18 cellular contexts compared by ENCODE assay signal in genomic region chr16:87658564-87659225, GRCh38. TPM values are rescaled to one million over a fixed set of nuclear protein-coding genes. Genes with fewer than 3 reads are reported as not detected.
"Had no signal": no experiment of that assay in that cellular context is flagged by ENCODE, and none has a peak within 500 bp of the region (broad histone marks: within the 10 kb centered on the region; RNA-seq: fewer than 3 reads in every experiment).

No MANE protein-coding gene starts in this region.

- H3K9me3 Mint-ChIP-seq: activated B cell treated with CpG ODN at 0.5 μM for 24 hours; activated CD4-positive, alpha-beta T cell treated with anti-CD3 and anti-CD28 coated beads, Interleukin-2, amount 10 ng/mL, durations not matched to agents 24 days and 14 days; activated naive CD8-positive, alpha-beta T cell treated with anti-CD3 and anti-CD28 coated beads, Interleukin-2, amount 10 ng/mL, durations not matched to agents 7 days and 5 days had no signal

- H3K27me3 Mint-ChIP-seq: activated CD4-positive, alpha-beta T cell treated with anti-CD3 and anti-CD28 coated beads, Interleukin-2, amount 10 ng/mL, durations not matched to agents 24 days and 14 days had no signal

- H3K4me3 Mint-ChIP-seq: activated B cell treated with CpG ODN at 0.5 μM for 24 hours; activated CD4-positive, alpha-beta T cell treated with anti-CD3 and anti-CD28 coated beads, Interleukin-2, amount 10 ng/mL, durations not matched to agents 24 days and 14 days; activated CD8-positive, alpha-beta T cell treated with anti-CD3 and anti-CD28 coated beads, Interleukin-2, amount 10 ng/mL, durations not matched to agents 7 days and 5 days; activated naive CD8-positive, alpha-beta T cell treated with anti-CD3 and anti-CD28 coated beads, Interleukin-2, amount 10 ng/mL, durations not matched to agents 7 days and 5 days; immature natural killer cell had no signal

- H3K4me1 Mint-ChIP-seq: activated B cell treated with CpG ODN at 0.5 μM for 24 hours; activated CD4-positive, alpha-beta T cell treated with anti-CD3 and anti-CD28 coated beads, Interleukin-2, amount 10 ng/mL, durations not matched to agents 24 days and 14 days; immature natural killer cell had no signal

- H3K27ac Mint-ChIP-seq: activated B cell treated with CpG ODN at 0.5 μM for 24 hours; activated CD4-positive, alpha-beta T cell treated with anti-CD3 and anti-CD28 coated beads, Interleukin-2, amount 10 ng/mL, durations not matched to agents 24 days and 14 days; activated CD8-positive, alpha-beta T cell treated with anti-CD3 and anti-CD28 coated beads, Interleukin-2, amount 10 ng/mL, durations not matched to agents 7 days and 5 days; activated naive CD8-positive, alpha-beta T cell treated with anti-CD3 and anti-CD28 coated beads, Interleukin-2, amount 10 ng/mL, durations not matched to agents 7 days and 5 days; immature natural killer cell had no signal

- H3K36me3 Mint-ChIP-seq: activated naive CD8-positive, alpha-beta T cell treated with anti-CD3 and anti-CD28 coated beads, Interleukin-2, amount 10 ng/mL, durations not matched to agents 7 days and 5 days; immature natural killer cell had no signal

- ATAC-seq: activated CD8-positive, alpha-beta T cell treated with anti-CD3 and anti-CD28 coated beads, Interleukin-2, amount 10 ng/mL, durations not matched to agents 7 days and 5 days; psoas muscle; right lobe of liver; upper lobe of right lung had no signal

- DNase-seq: activated B cell treated with CpG ODN at 0.5 μM for 24 hours; activated CD4-positive, alpha-beta T cell treated with anti-CD3 and anti-CD28 coated beads, Interleukin-2, amount 10 ng/mL, durations not matched to agents 24 days and 14 days; activated CD8-positive, alpha-beta memory T cell treated with anti-CD3 and anti-CD28 coated beads, Interleukin-2, amount 50 U/mL, for 4 hours; activated CD8-positive, alpha-beta T cell treated with anti-CD3 and anti-CD28 coated beads, Interleukin-2, amount 10 ng/mL, durations not matched to agents 7 days and 5 days; activated naive CD4-positive, alpha-beta T cell; activated naive CD8-positive, alpha-beta T cell treated with anti-CD3 and anti-CD28 coated beads, Interleukin-2, amount 10 ng/mL, durations not matched to agents 7 days and 5 days; cortex of kidney; effector CD4-positive, alpha-beta T cell; foreskin keratinocyte; head of caudate nucleus; immature natural killer cell; psoas muscle; right lobe of liver; stimulated activated CD4-positive, alpha-beta T cell treated with anti-CD3 and anti-CD28 coated beads, Interleukin-1b, Interleukin-23, amount 100 ng/mL, for 48 hours; stomach; T-helper 2 cell; testis; upper lobe of right lung had no signal

RNA-seq across cellular contexts. Expression of gene JPH3, which starts 56.4 kb away (rescaled TPM):
- total RNA-seq: activated B cell treated with CpG ODN at 0.5 μM for 24 hours; activated CD4-positive, alpha-beta T cell treated with anti-CD3 and anti-CD28 coated beads, Interleukin-2, amount 10 ng/mL, durations not matched to agents 24 days and 14 days; activated CD8-positive, alpha-beta T cell treated with anti-CD3 and anti-CD28 coated beads, Interleukin-2, amount 10 ng/mL, durations not matched to agents 7 days and 5 days; activated naive CD8-positive, alpha-beta T cell treated with anti-CD3 and anti-CD28 coated beads, Interleukin-2, amount 10 ng/mL, durations not matched to agents 7 days and 5 days; foreskin keratinocyte had no signal
